In genomic region chr16:85936761-85937343, GRCh38 we compare ENCODE assay signal across 9 cellular contexts. TPM values are rescaled to one million over a fixed set of nuclear protein-coding genes. Genes with fewer than 3 reads are reported as not detected.
A peak's percentile ranks its signal among the peaks of the same experiment; 100 is the strongest.
DNase-seq lines count a peak whose midpoint lies in the region; ATAC-seq, FAIRE-seq and TF ChIP-seq lines count a peak whose summit lies in the region.
"Had no signal": no experiment of that assay in that cellular context is flagged by ENCODE, and none has a peak within 500 bp of the region (broad histone marks: within the 10 kb centered on the region; RNA-seq: fewer than 3 reads in every experiment).

No MANE protein-coding gene starts in this region.

- H3K9me3 Mint-ChIP-seq in activated naive CD8-positive, alpha-beta T cell (ENCODE audit: low read depth) = no peaks in the 10 kb centered on the region
- H3K9me3 Mint-ChIP-seq in stimulated activated naive B cell treated with anti-CD40 and anti-IgM and Interleukin-4, amounts not matched to agents 10 μg/mL and 1 μg/mL and 100 μg/mL, for 72 hours = peaks cover 0 to 3% of the 10 kb centered on the region in 2 donors

- no peak overlapping the region for H3K27ac ChIP-seq in HepG2 (ENCODE audit: extremely low read length, insufficient read depth, low read length)
- H3K27ac ChIP-seq in right lobe of liver = no peak overlapping the region

- peaks cover 3 to 26% of the 10 kb centered on the region in 2 experiments; a peak in 3 of 5 replicates for H3K27me3 ChIP-seq in HepG2 (ENCODE audit: control insufficient read depth in 1 of 2, insufficient read depth in 2 of 2, low read length in 2 of 2)
- no peaks in the 10 kb centered on the region for H3K27me3 ChIP-seq in right lobe of liver

- H3K36me3 ChIP-seq in HepG2 (replicated peaks in 1 of 2; ENCODE audit: control insufficient read depth in 1 of 2, insufficient read depth in 2 of 2, low read length in 2 of 2) (no peaks in the 10 kb centered on the region), right lobe of liver (no peaks in the 10 kb centered on the region)

- no peak overlapping the region for H2AFZ ChIP-seq in HepG2 (ENCODE audit: low read length)

- TF ChIP-seq POLR2A in HepG2 (IDR thresholded peaks at IDR 0.05; ENCODE audit: insufficient read depth in 1 of 2, low read depth in 2 of 2, low read length in 2 of 2) (no peak), right lobe of liver (IDR thresholded peaks at IDR 0.05) (no peak)

- H3K4me1 ChIP-seq in HepG2 (ENCODE audit: insufficient read depth, low read length) (peaks cover 18% of the 10 kb centered on the region), right lobe of liver (peaks cover 0 to 25% (median 12%) of the 10 kb centered on the region in 4 donors)

- TF ChIP-seq RAD21 in HepG2 (CRISPR knock-in tag; IDR thresholded peaks at IDR 0.05) = no peak

- intact Hi-C loops in HepG2 (cut with micrococcal nuclease; ENCODE audit: unreplicated experiment) (no loop called here), right lobe of liver (cut with DNase I) (no loop called here)

- POLR2A ChIA-PET in HepG2 (lab: Yijun Ruan, JAX) = no interaction called here

- no peaks in the 10 kb centered on the region for H4K20me1 ChIP-seq in HepG2 (ENCODE audit: insufficient read depth, low read length)

- no peak overlapping the region for H3K9ac ChIP-seq in HepG2 (ENCODE audit: insufficient read depth, low read depth, low read length)

- peaks cover 66% of the 10 kb centered on the region for H3K4me1 Mint-ChIP-seq in activated naive CD8-positive, alpha-beta T cell (ENCODE audit: low read depth)
- H3K4me1 Mint-ChIP-seq in stimulated activated naive B cell treated with anti-CD40 and anti-IgM and Interleukin-4, amounts not matched to agents 10 μg/mL and 1 μg/mL and 100 μg/mL, for 72 hours = peaks cover 80 to 95% of the 10 kb centered on the region in 2 donors

- H3K79me2 ChIP-seq in HepG2 (ENCODE audit: insufficient read depth, low read length) = no peaks in the 10 kb centered on the region

- no peak for DNase-seq in HepG2 (ENCODE audit: low spot score)
- no peak for DNase-seq in right lobe of liver
- no peak for DNase-seq in stimulated activated naive B cell treated with anti-CD40 and anti-IgM and Interleukin-4, amounts not matched to agents 10 μg/mL and 1 μg/mL and 100 μg/mL, for 72 hours
- no peak for DNase-seq in glomerular visceral epithelial cell (ENCODE audit: extremely low spot score)
- no peak for DNase-seq in DMS53 (lab: John Stamatoyannopoulos, UW)
- no peak for DNase-seq in DMS53 treated with DMSO at 0.1 percent for 48 hours (lab: John Stamatoyannopoulos, UW; ENCODE audit: unreplicated experiment)
- DNase-seq: NCI-H1694 had no signal

- WGBS in HepG2 (ENCODE audit: low lambda C conversion rate) = 60% methylated on average over 15 of the region's 16 CpGs
- whole genome bisulfite sequencing in right lobe of liver (ENCODE audit: insufficient coverage, low coverage, low lambda C conversion rate, missing lambda C conversion rate) = 81% methylated on average over 16 of the region's 16 CpGs

- TF ChIP-seq CTCF in HepG2 (CRISPR knock-in tag; IDR thresholded peaks at IDR 0.05) (no peak), right lobe of liver (IDR thresholded peaks at IDR 0.05) (no peak)

- peak overlapping the region; percentile 76 for H3K4me3 Mint-ChIP-seq in activated naive CD8-positive, alpha-beta T cell
- peak overlapping the region; percentile 61 to 78 for H3K4me3 Mint-ChIP-seq in stimulated activated naive B cell treated with anti-CD40 and anti-IgM and Interleukin-4, amounts not matched to agents 10 μg/mL and 1 μg/mL and 100 μg/mL, for 72 hours

- BruUV-seq in HepG2 (replicated peaks; lab: Mats Ljungman, UMichigan) = no TSS peak

- no peak overlapping the region for H3K4me2 ChIP-seq in HepG2 (ENCODE audit: low read depth, low read length)

- CTCF ChIA-PET in HepG2 (lab: Yijun Ruan, JAX; ENCODE audit: low intra/inter-chr PET ratio, low total read pairs) = no interaction called here

- no peak overlapping the region for H3K4me3 ChIP-seq in HepG2 (replicated peaks in 1 of 3; ENCODE audit: insufficient read depth in 1 of 3, low read depth in 2 of 3, low read length in 3 of 3)
- H3K4me3 ChIP-seq in right lobe of liver = no peak overlapping the region

- peak overlapping the region; percentile 98 for H3K27ac Mint-ChIP-seq in activated naive CD8-positive, alpha-beta T cell
- H3K27ac Mint-ChIP-seq in stimulated activated naive B cell treated with anti-CD40 and anti-IgM and Interleukin-4, amounts not matched to agents 10 μg/mL and 1 μg/mL and 100 μg/mL, for 72 hours = peak overlapping the region; percentile 98

- H3K9me3 ChIP-seq in HepG2 (ENCODE audit: low read length) (no peaks in the 10 kb centered on the region), right lobe of liver (no peaks in the 10 kb centered on the region)

- H3K27me3 Mint-ChIP-seq in activated naive CD8-positive, alpha-beta T cell = no peaks in the 10 kb centered on the region
- H3K27me3 Mint-ChIP-seq in stimulated activated naive B cell treated with anti-CD40 and anti-IgM and Interleukin-4, amounts not matched to agents 10 μg/mL and 1 μg/mL and 100 μg/mL, for 72 hours = no peaks in the 10 kb centered on the region

- in situ Hi-C loops in HepG2 (cut with HindIII; ENCODE audit: extremely low pct_ligation_motif_present, low pct_unique_long_range_greater_than_20kb) = no loop called here

- no peak for FAIRE-seq in HepG2 (lab: Jason Lieb, UNC)

- H3K36me3 Mint-ChIP-seq in activated naive CD8-positive, alpha-beta T cell = peaks cover 4% of the 10 kb centered on the region
- peaks cover 19 to 43% of the 10 kb centered on the region in 2 donors for H3K36me3 Mint-ChIP-seq in stimulated activated naive B cell treated with anti-CD40 and anti-IgM and Interleukin-4, amounts not matched to agents 10 μg/mL and 1 μg/mL and 100 μg/mL, for 72 hours

- ATAC-seq in HepG2 (no peak), right lobe of liver (no peak), HG03521 (IDR thresholded peaks at IDR 0.05; ENCODE audit: unreplicated experiment) (peak; percentile 8)
- no peak for ATAC-seq in stimulated activated naive B cell treated with anti-CD40 and anti-IgM and Interleukin-4, amounts not matched to agents 10 μg/mL and 1 μg/mL and 100 μg/mL, for 72 hours (replicated peaks)

- TF ChIP-seq EP300 in HepG2 (IDR thresholded peaks at IDR 0.05; ENCODE audit: low read depth in 2 of 2, low read length in 2 of 2) (no peak), HepG2 (CRISPR knock-in tag; IDR thresholded peaks at IDR 0.05; ENCODE audit: borderline replicate concordance) (no peak)

TF ChIP-seq in HepG2, 621 proteins besides CTCF, POLR2A, EP300 and RAD21:
- no peak for TF ChIP-seq JUN (CRISPR knock-in tag; IDR thresholded peaks at IDR 0.05)
- 0 out of 4 replicates have a peak, but pooled peaks have one; percentile 6 to 24 for TF ChIP-seq MAFK (conservative IDR thresholded peaks at IDR 0.05 in 1 of 2, IDR thresholded peaks at IDR 0.05 in 1 of 2; ENCODE audit: low read length in 2 of 2)

RNA-seq across cellular contexts. Expression of gene IRF8, which starts 37.9 kb away (rescaled TPM):
- total RNA-seq in HepG2 (2016; rRNA removed; fragmentation: Illumina TruSeq; extraction: Trizol) (not detected in 2 replicates), right lobe of liver (10 to 100 TPM in 5 of 6 experiments, 1 to 10 TPM in 1; 4.8 to 19.6 (median 14.6) TPM)
- not detected in 2 replicates for total RNA-seq in HepG2 (2016; cell fraction: cytosol; rRNA removed; fragmentation: Illumina TruSeq; extraction: Trizol; ENCODE audit: low read depth)
- not detected in 2 replicates for total RNA-seq in HepG2 (2016; cell fraction: insoluble cytoplasmic fraction; rRNA removed; fragmentation: Illumina TruSeq; extraction: Trizol)
- total RNA-seq in HepG2 (2016; cell fraction: membrane; rRNA removed; fragmentation: Illumina TruSeq; extraction: Trizol) = not detected in 2 replicates
- total RNA-seq in HepG2 (2016; cell fraction: nucleus; rRNA removed; fragmentation: Illumina TruSeq; extraction: Trizol) = not detected in 2 replicates
- polyA plus RNA-seq in HepG2 (2011; rRNA removed) = not detected in 2 replicates
- polyA plus RNA-seq in HepG2 (2011; cell fraction: cytosol; rRNA removed) = 0.05 TPM in 1 of 2 replicates, not detected in the other
- 0.28 TPM in 1 of 2 replicates, not detected in the other for polyA plus RNA-seq in HepG2 (2011; cell fraction: nucleus; rRNA removed)
- not detected in 2 replicates for polyA plus RNA-seq in HepG2 (2012)
- not detected in 2 replicates for polyA plus RNA-seq in HepG2 (2016; cell fraction: cytosol; fragmentation: Illumina TruSeq; extraction: Trizol; ENCODE audit: low read depth)
- not detected in 2 replicates for polyA plus RNA-seq in HepG2 (2016; cell fraction: insoluble cytoplasmic fraction; fragmentation: Illumina TruSeq; extraction: Trizol; ENCODE audit: low read depth)
- polyA plus RNA-seq in HepG2 (2016; cell fraction: membrane; fragmentation: Illumina TruSeq; extraction: Trizol; ENCODE audit: low read depth) = not detected in 2 replicates
- polyA plus RNA-seq in HepG2 (2016; cell fraction: nucleus; fragmentation: Illumina TruSeq; extraction: Trizol; ENCODE audit: insufficient read depth, low read depth) = not detected in 2 replicates
- polyA minus RNA-seq in HepG2 (2011; rRNA and poly(A)+ RNA removed; ENCODE audit: low replicate concordance) = 0.61 TPM in 1 of 2 replicates, not detected in the other
- polyA minus RNA-seq in HepG2 (2011; cell fraction: cytosol; rRNA and poly(A)+ RNA removed) = not detected in 2 replicates
- not detected in 2 replicates for polyA minus RNA-seq in HepG2 (2011; cell fraction: nucleus; rRNA and poly(A)+ RNA removed)

Comparison
In these comparisons a context has a peak if more than half of its experiments do, and no peak if none do; other contexts are left out.
1. RNA of gene IRF8, which starts 37.9 kb away (total RNA-seq): 4.8 to 19.6 TPM in right lobe of liver; not detected in HepG2; every median in the first group is over 4 times any median in the second.